23 cellular contexts compared by ENCODE assay signal in the genomic region with DNA sequence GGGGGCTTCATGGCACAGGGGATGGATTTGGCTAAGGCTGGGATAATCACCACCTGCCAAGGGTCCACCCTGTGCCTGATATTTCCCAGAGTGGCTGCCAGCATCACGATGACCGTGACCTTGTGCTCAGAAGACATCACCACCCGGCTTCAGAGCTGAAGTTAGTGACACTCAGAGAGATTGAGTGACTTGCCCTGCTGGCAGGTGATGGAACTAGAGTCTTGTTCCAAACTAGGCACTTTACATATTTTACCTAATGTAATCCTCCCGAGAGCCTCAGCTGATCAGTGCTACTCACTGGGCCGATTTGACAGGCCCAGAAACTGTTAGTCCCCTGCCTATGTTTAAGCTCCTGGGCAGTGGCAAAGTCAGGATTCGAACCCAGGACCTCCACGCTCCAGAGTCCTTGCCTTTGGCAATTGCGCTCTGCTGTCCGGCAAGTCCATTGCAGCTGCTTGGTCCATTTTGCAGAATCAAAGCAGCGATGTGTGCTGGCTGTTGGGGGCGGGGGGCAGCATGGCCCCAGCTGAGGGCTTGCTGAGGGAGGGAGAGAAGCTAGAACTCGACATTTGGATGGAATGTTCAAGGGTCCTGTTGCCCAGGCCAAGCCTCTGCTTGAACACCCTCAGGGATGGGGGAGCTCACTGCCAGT.
DNase-seq lines count a peak whose midpoint lies in the region; ATAC-seq and TF ChIP-seq lines count a peak whose summit lies in the region.
"Had no signal": no experiment of that assay in that cellular context is flagged by ENCODE, and none has a peak within 500 bp of the region (broad histone marks: within the 10 kb centered on the region; RNA-seq: fewer than 3 reads in every experiment).

No MANE protein-coding gene starts in this region.

- no peak overlapping the region for H3K4me2 ChIP-seq in HCT116 (ENCODE audit: low read length)

- CTCF ChIA-PET in HCT116 (lab: Charles Lee), result no interaction called here
- CTCF ChIA-PET in WTC11 (lab: Charles Lee), result interaction anchor here (0.6 to 2.4 kb wide), 11 partner anchors 9 to 278 kb away, joined by 3 to 8 read pairs (median 4); no protein-coding TSS in a partner anchor
- CTCF ChIA-PET in CD4-positive, alpha-beta memory T cell (lab: Charles Lee; ENCODE audit: partially characterized antibody), result interaction anchor here (0.8 kb wide), 1 partner anchor 38 kb away, joined by 3 read pairs; no protein-coding TSS in a partner anchor

- intact Hi-C loops in HCT116 (cut with micrococcal nuclease) (no loop called here), sigmoid colon (cut with DNase I) (no loop called here)
- intact Hi-C loops in CD4-positive, alpha-beta memory T cell (cut with micrococcal nuclease), result no loop called here

- H3K9me3 ChIP-seq in HCT116 (ENCODE audit: control insufficient read depth in 1 of 2, insufficient read depth in 1 of 2, low read depth in 1 of 2, low read length in 2 of 2) (no peaks in the 10 kb centered on the region), iPS-15b (ENCODE audit: control insufficient read depth, insufficient read depth, low read length) (no peaks in the 10 kb centered on the region), sigmoid colon (no peaks in the 10 kb centered on the region)
- H3K9me3 ChIP-seq in CD4-positive, alpha-beta memory T cell (ENCODE audit: control insufficient read depth in 1 of 2, low read length in 2 of 2), result no peaks in the 10 kb centered on the region
- H3K9me3 ChIP-seq: ascending aorta had no signal

- H3K27ac ChIP-seq in HCT116 (ENCODE audit: low read depth, low read length) (no peak overlapping the region), sigmoid colon (no peak overlapping the region)
- H3K27ac ChIP-seq in CD4-positive, alpha-beta memory T cell (ENCODE audit: low read depth, low read length), result no peak overlapping the region
- H3K27ac ChIP-seq: ascending aorta had no signal

- no peak overlapping the region for H3K9ac ChIP-seq in HCT116 (ENCODE audit: low read length)
- H3K9ac ChIP-seq in iPS-15b (ENCODE audit: low read depth, low read length), result no peak overlapping the region

- TF ChIP-seq EP300 in sigmoid colon (IDR thresholded peaks at IDR 0.05), result no peak

- TF ChIP-seq CTCF in HCT116 (IDR thresholded peaks at IDR 0.05 in 2 of 3, conservative IDR thresholded peaks at IDR 0.05 in 1 of 3; ENCODE audit: borderline replicate concordance in 1 of 3, insufficient read depth in 1 of 3, low read depth in 2 of 3, low read length in 2 of 3), result 0 out of 6 replicates have a peak, but pooled peaks of 2 of the 3 experiments have one; percentile 19 to 27
- no peak for TF ChIP-seq CTCF in WTC11 (IDR thresholded peaks at IDR 0.05)
- no peak for TF ChIP-seq CTCF in sigmoid colon (IDR thresholded peaks at IDR 0.05)

- H3K9me2 ChIP-seq in HCT116 (ENCODE audit: insufficient read depth), result no peaks in the 10 kb centered on the region

- RAD21 ChIA-PET in HCT116 (lab: Charles Lee; ENCODE audit: low non-redundant PET in 1 of 2, low total read pairs in 2 of 2, uncharacterized antibody in 2 of 2, unreplicated experiment in 2 of 2), result no interaction called here

- H3K27me3 ChIP-seq in HCT116 (ENCODE audit: insufficient read depth, low read length) (peaks cover 3% of the 10 kb centered on the region; the same call in 1 of the 2 replicates), iPS-15b (ENCODE audit: control insufficient read depth, insufficient read depth, low read length) (no peaks in the 10 kb centered on the region), sigmoid colon (peaks cover 0 to 32% (median 0%) of the 10 kb centered on the region in 3 donors)
- no peaks in the 10 kb centered on the region for H3K27me3 ChIP-seq in CD4-positive, alpha-beta memory T cell (ENCODE audit: insufficient read depth, low read length)
- H3K27me3 ChIP-seq: ascending aorta had no signal

- H3K9me3 Mint-ChIP-seq in WTC11, result no peaks in the 10 kb centered on the region
- no peaks in the 10 kb centered on the region for H3K9me3 Mint-ChIP-seq in natural killer cell treated with Interleukin-12 subunit alpha and Interleukin-12 subunit beta and Interleukin-15 and Interleukin-18, amount 100 ng/mL, for 72 hours
- H3K9me3 Mint-ChIP-seq in CD4-positive, alpha-beta memory T cell, result peaks cover 0 to 2% (median 0%) of the 10 kb centered on the region in 8 donors
- H3K9me3 Mint-ChIP-seq: activated CD4-positive, alpha-beta memory T cell treated with anti-CD3 and anti-CD28 coated beads, Interleukin-2, amount 10 ng/mL, durations not matched to agents 7 days and 5 days; activated naive CD8-positive, alpha-beta T cell treated with anti-CD3 and anti-CD28 coated beads for 36 hours had no signal

- no peak for TF ChIP-seq RAD21 in HCT116 (IDR thresholded peaks at IDR 0.05; ENCODE audit: low read depth)

- H3K4me1 ChIP-seq in HCT116 (ENCODE audit: control insufficient read depth in 1 of 2, insufficient read depth in 2 of 2, low read length in 2 of 2) (no peaks in the 10 kb centered on the region), iPS-15b (ENCODE audit: control insufficient read depth, insufficient read depth, low read length) (peaks cover 12% of the 10 kb centered on the region), sigmoid colon (no peaks in the 10 kb centered on the region)
- H3K4me1 ChIP-seq in CD4-positive, alpha-beta memory T cell (ENCODE audit: insufficient read depth, low read length), result peaks cover 7% of the 10 kb centered on the region
- H3K4me1 ChIP-seq: ascending aorta had no signal

- H3K27me3 Mint-ChIP-seq in WTC11 (ENCODE audit: low read depth), result no peaks in the 10 kb centered on the region; the same call in 1 of the 2 replicates
- H3K27me3 Mint-ChIP-seq in natural killer cell treated with Interleukin-12 subunit alpha and Interleukin-12 subunit beta and Interleukin-15 and Interleukin-18, amount 100 ng/mL, for 72 hours, result peaks cover 18 to 19% of the 10 kb centered on the region in 2 donors
- H3K27me3 Mint-ChIP-seq in CD4-positive, alpha-beta memory T cell, result peaks cover 3 to 5% of the 10 kb centered on the region in 2 donors

- H2AFZ ChIP-seq in HCT116 (ENCODE audit: low read depth, low read length, poor library complexity, severe bottlenecking), result no peak overlapping the region

- no peaks in the 10 kb centered on the region for H3K79me2 ChIP-seq in HCT116 (ENCODE audit: insufficient read depth, low read length)

- TF ChIP-seq POLR2A in HCT116 (IDR thresholded peaks at IDR 0.05; ENCODE audit: borderline replicate concordance, extremely low read depth, insufficient read depth, insufficient read length) (no peak), sigmoid colon (IDR thresholded peaks at IDR 0.05) (no peak)

- no peaks in the 10 kb centered on the region for H3K36me3 Mint-ChIP-seq in WTC11
- no peaks in the 10 kb centered on the region for H3K36me3 Mint-ChIP-seq in natural killer cell treated with Interleukin-12 subunit alpha and Interleukin-12 subunit beta and Interleukin-15 and Interleukin-18, amount 100 ng/mL, for 72 hours
- no peaks in the 10 kb centered on the region for H3K36me3 Mint-ChIP-seq in CD4-positive, alpha-beta memory T cell
- H3K36me3 Mint-ChIP-seq: activated naive CD8-positive, alpha-beta T cell treated with anti-CD3 and anti-CD28 coated beads for 36 hours had no signal

- no peaks in the 10 kb centered on the region for H3K36me3 ChIP-seq in HCT116 (ENCODE audit: control insufficient read depth in 1 of 2, insufficient read depth in 2 of 2, low read length in 2 of 2)
- H3K36me3 ChIP-seq in iPS-15b (ENCODE audit: control insufficient read depth, insufficient read depth, low read length), result no peaks in the 10 kb centered on the region
- no peaks in the 10 kb centered on the region for H3K36me3 ChIP-seq in sigmoid colon
- no peaks in the 10 kb centered on the region for H3K36me3 ChIP-seq in CD4-positive, alpha-beta memory T cell (ENCODE audit: insufficient read depth, low read length)
- H3K36me3 ChIP-seq: ascending aorta had no signal

- peak overlapping the region; percentile 92 for H3K27ac Mint-ChIP-seq in WTC11
- no peak overlapping the region for H3K27ac Mint-ChIP-seq in natural killer cell treated with Interleukin-12 subunit alpha and Interleukin-12 subunit beta and Interleukin-15 and Interleukin-18, amount 100 ng/mL, for 72 hours
- no peak overlapping the region for H3K27ac Mint-ChIP-seq in CD4-positive, alpha-beta memory T cell
- H3K27ac Mint-ChIP-seq: activated CD4-positive, alpha-beta memory T cell treated with anti-CD3 and anti-CD28 coated beads, Interleukin-2, amount 10 ng/mL, durations not matched to agents 7 days and 5 days; activated naive CD8-positive, alpha-beta T cell treated with anti-CD3 and anti-CD28 coated beads for 36 hours had no signal

- WGBS in sigmoid colon, 2 donors, result 80 to 90% methylated on average over 12 of the region's 12 CpGs

- DNase-seq in HCT116 (ENCODE audit: low read depth, low spot score) (no peak), WTC11 (ENCODE audit: low spot score) (no peak), sigmoid colon (peak; percentile 38), dermis blood vessel endothelial cell (no peak)
- DNase-seq in natural killer cell treated with Interleukin-12 subunit alpha and Interleukin-12 subunit beta and Interleukin-15 and Interleukin-18, amount 100 ng/mL, for 72 hours (ENCODE audit: low spot score), result no peak
- DNase-seq in CD4-positive, alpha-beta memory T cell, result no peak
- DNase-seq: activated CD4-positive, alpha-beta memory T cell treated with anti-CD3 and anti-CD28 coated beads, Interleukin-2, amount 10 ng/mL, durations not matched to agents 7 days and 5 days; activated CD4-positive, CD25-positive, alpha-beta regulatory T cell; activated effector memory CD4-positive, alpha-beta T cell treated with Interleukin-2 at 50 U/mL for 16 hours; activated naive CD8-positive, alpha-beta T cell treated with anti-CD3 and anti-CD28 coated beads for 36 hours; caudate nucleus; DMS153; foreskin fibroblast; MM.1S; NCI-H1436; OCI-M1; stimulated activated CD8-positive, alpha-beta memory T cell treated with anti-CD3 and anti-CD28 coated beads, Interleukin-4, amount 100 ng/mL, for 48 hours; T1000; trophoblast cell had no signal

- peaks cover 22% of the 10 kb centered on the region for H3K4me1 Mint-ChIP-seq in WTC11
- peaks cover 6% of the 10 kb centered on the region in 2 donors for H3K4me1 Mint-ChIP-seq in natural killer cell treated with Interleukin-12 subunit alpha and Interleukin-12 subunit beta and Interleukin-15 and Interleukin-18, amount 100 ng/mL, for 72 hours (ENCODE audit: low read depth in 2 of 2)
- H3K4me1 Mint-ChIP-seq in CD4-positive, alpha-beta memory T cell, result peaks cover 5 to 6% (median 6%) of the 10 kb centered on the region in 4 donors

- no peak overlapping the region for H3K4me3 Mint-ChIP-seq in WTC11
- H3K4me3 Mint-ChIP-seq in natural killer cell treated with Interleukin-12 subunit alpha and Interleukin-12 subunit beta and Interleukin-15 and Interleukin-18, amount 100 ng/mL, for 72 hours, result no peak overlapping the region
- H3K4me3 Mint-ChIP-seq in CD4-positive, alpha-beta memory T cell, result no peak overlapping the region
- H3K4me3 Mint-ChIP-seq: activated CD4-positive, alpha-beta memory T cell treated with anti-CD3 and anti-CD28 coated beads, Interleukin-2, amount 10 ng/mL, durations not matched to agents 7 days and 5 days; activated naive CD8-positive, alpha-beta T cell treated with anti-CD3 and anti-CD28 coated beads for 36 hours had no signal

- H3K4me3 ChIP-seq in HCT116 (replicated peaks in 1 of 2; ENCODE audit: low read depth in 1 of 2, low read length in 2 of 2), result no peak overlapping the region
- peak overlapping the region; percentile 22 for H3K4me3 ChIP-seq in iPS-15b (ENCODE audit: low read depth, low read length)
- no peak overlapping the region for H3K4me3 ChIP-seq in sigmoid colon
- H3K4me3 ChIP-seq in CD4-positive, alpha-beta memory T cell (ENCODE audit: low read length in 2 of 2), result no peak overlapping the region
- H3K4me3 ChIP-seq: ascending aorta had no signal

- ATAC-seq in HCT116, result peak; percentile 46
- ATAC-seq in WTC11, result peak; percentile 11
- no peak for ATAC-seq in natural killer cell treated with Interleukin-12 subunit alpha and Interleukin-12 subunit beta and Interleukin-15 and Interleukin-18, amount 100 ng/mL, for 72 hours
- no peak for ATAC-seq in HG03280 (IDR thresholded peaks at IDR 0.05; ENCODE audit: unreplicated experiment)
- ATAC-seq: Right ventricle myocardium inferior had no signal

- POLR2A ChIA-PET in HCT116 (lab: Charles Lee), result no interaction called here
- POLR2A ChIA-PET in WTC11 (lab: Charles Lee), result interaction anchor here (1.3 kb wide), 1 partner anchor 12 kb away, joined by 4 read pairs; no protein-coding TSS in a partner anchor
- POLR2A ChIA-PET in CD4-positive, alpha-beta memory T cell (lab: Charles Lee; ENCODE audit: partially characterized antibody), result no interaction called here

- BruUV-seq in HCT116 (replicated peaks; lab: Mats Ljungman, UMichigan), result no TSS peak

- H4K20me1 ChIP-seq in HCT116 (ENCODE audit: insufficient read depth), result no peaks in the 10 kb centered on the region

Comparison
In these comparisons a context has a peak if more than half of its experiments do, and no peak if none do; other contexts are left out.
1. ATAC-seq: peak in HCT116 (single experiment) and WTC11 (single experiment); none in natural killer cell treated with Interleukin-12 subunit alpha and Interleukin-12 subunit beta and Interleukin-15 and Interleukin-18, amount 100 ng/mL, for 72 hours (0 of 2) and HG03280 (single experiment).
2. CTCF ChIP-seq: peak in HCT116 (2 of 3); none in WTC11 (single experiment) and sigmoid colon (0 of 4).